Comparison of ENCODE assay signal across 12 cellular contexts in genomic region chr3:57826286-57826951, GRCh38.
DNase-seq lines count a peak whose midpoint lies in the region; ATAC-seq and TF ChIP-seq lines count a peak whose summit lies in the region.
"Had no signal": no experiment of that assay in that cellular context is flagged by ENCODE, and none has a peak within 500 bp of the region (broad histone marks: within the 10 kb centered on the region; RNA-seq: fewer than 3 reads in every experiment).

No MANE protein-coding gene starts in this region.

- H3K36me3 Mint-ChIP-seq in type B pancreatic cell = peaks cover 7% of the 10 kb centered on the region

- peak overlapping the region; percentile 5 for H3K27ac Mint-ChIP-seq in type B pancreatic cell
- H3K27ac Mint-ChIP-seq: stimulated activated naive B cell treated with anti-CD40 and anti-IgM and Interleukin-4, amounts not matched to agents 10 μg/mL and 1 μg/mL and 100 μg/mL, for 72 hours had no signal

- 80 to 91% (median 86%) methylated on average over 1 of the region's 1 CpG for WGBS in spleen, 5 donors

- H3K36me3 ChIP-seq in cardiac muscle cell = no peaks in the 10 kb centered on the region
- H3K36me3 ChIP-seq in PC-3 (ENCODE audit: low read depth, low read length) = peaks cover 5% of the 10 kb centered on the region; the same call in 1 of the 2 replicates
- peaks cover 0 to 15% (median under 1%) of the 10 kb centered on the region in 6 donors for H3K36me3 ChIP-seq in spleen

- H3K9me2 ChIP-seq in PC-3 (replicated peaks; ENCODE audit: low read length) = no peaks in the 10 kb centered on the region

- H3K9ac ChIP-seq in PC-3 (ENCODE audit: low read length) = no peak overlapping the region

- peak; percentile 31 for TF ChIP-seq CTCF in cardiac muscle cell (IDR thresholded peaks at IDR 0.05; ENCODE audit: low read depth, low read length)
- peak; percentile 71 for TF ChIP-seq CTCF in PC-3 (conservative IDR thresholded peaks at IDR 0.05; ENCODE audit: low read depth, low read length)
- TF ChIP-seq CTCF in foreskin fibroblast (IDR thresholded peaks at IDR 0.05; ENCODE audit: low read depth, low read length) = peak; percentile 5
- TF ChIP-seq CTCF in type B pancreatic cell (conservative IDR thresholded peaks at IDR 0.05) = no peak
- TF ChIP-seq CTCF in spleen (IDR thresholded peaks at IDR 0.05 in 8 of 11, conservative IDR thresholded peaks at IDR 0.05 in 3 of 11) = peak in 2 of 11 experiments; percentile 15 to 17
- no peak for TF ChIP-seq CTCF in omental fat pad (IDR thresholded peaks at IDR 0.05)

- peaks cover 30% of the 10 kb centered on the region for H3K4me1 ChIP-seq in cardiac muscle cell (ENCODE audit: low read depth)
- peaks cover 11% of the 10 kb centered on the region; the same call in 1 of the 2 replicates for H3K4me1 ChIP-seq in PC-3 (ENCODE audit: insufficient read depth, low read length)
- H3K4me1 ChIP-seq in spleen = peaks cover 0 to 37% (median 25%) of the 10 kb centered on the region in 6 donors

- intact Hi-C loops in left cardiac atrium (cut with DNase I) = no loop called here
- intact Hi-C loops in PC-3 (cut with micrococcal nuclease) = loop anchor here (1.0 to 5.0 kb wide), 4 partner anchors 68 to 244 kb away; partner anchors contain the start of gene DENND6A
- intact Hi-C loops in spleen (cut with DNase I; ENCODE audit: low total_unique reads) = loop anchor here (10.0 kb wide), 1 partner anchor 422 kb away; no protein-coding TSS in a partner anchor

- H3K27me3 ChIP-seq in cardiac muscle cell (no peaks in the 10 kb centered on the region), PC-3 (ENCODE audit: low read length) (no peaks in the 10 kb centered on the region), spleen (replicated peaks in 1 of 7) (no peaks in the 10 kb centered on the region)

- peaks cover 47% of the 10 kb centered on the region for H3K4me1 Mint-ChIP-seq in type B pancreatic cell (ENCODE audit: unreplicated experiment)

- H3K4me2 ChIP-seq in PC-3 (ENCODE audit: low read length) = no peak overlapping the region

- no peak overlapping the region for H2AFZ ChIP-seq in PC-3 (ENCODE audit: low read length)

- POLR2A ChIA-PET in PC-3 (lab: Charles Lee; ENCODE audit: unreplicated experiment) = interaction anchor here (0.6 kb wide), 1 partner anchor 23 kb away, joined by 3 read pairs; no protein-coding TSS in a partner anchor

- no peaks in the 10 kb centered on the region for H3K9me3 Mint-ChIP-seq in type B pancreatic cell
- H3K9me3 Mint-ChIP-seq: stimulated activated naive B cell treated with anti-CD40 and anti-IgM and Interleukin-4, amounts not matched to agents 10 μg/mL and 1 μg/mL and 100 μg/mL, for 72 hours had no signal

- H3K9me3 ChIP-seq in cardiac muscle cell (ENCODE audit: low read depth) (no peaks in the 10 kb centered on the region), PC-3 (ENCODE audit: low read length) (no peaks in the 10 kb centered on the region), spleen (no peaks in the 10 kb centered on the region)

- H3K4me3 ChIP-seq in cardiac muscle cell (no peak overlapping the region), PC-3 (ENCODE audit: low read length) (no peak overlapping the region), foreskin fibroblast (ENCODE audit: low read depth in 1 of 2, low read length in 2 of 2) (no peak overlapping the region), spleen (no peak overlapping the region)

- peaks cover 16% of the 10 kb centered on the region for H4K20me1 ChIP-seq in PC-3 (ENCODE audit: low read length)

- peak in 1 of 2 donors; percentile 20 for DNase-seq in cardiac muscle cell (ENCODE audit: low read depth in 1 of 2, low spot score in 1 of 2)
- no peak for DNase-seq in left cardiac atrium
- peak; percentile 26 for DNase-seq in PC-3
- DNase-seq in foreskin fibroblast = peak in 1 of 2 donors; percentile 30
- DNase-seq in type B pancreatic cell (ENCODE audit: extremely low spot score, unreplicated experiment) = no peak
- no peak for DNase-seq in spleen
- no peak for DNase-seq in omental fat pad (ENCODE audit: low spot score)
- DNase-seq: C1 segment of cervical spinal cord; NCI-H510A treated with DMSO at 0.1 percent for 48 hours; stimulated activated naive B cell treated with anti-CD40 and anti-IgM and Interleukin-4, amounts not matched to agents 10 μg/mL and 1 μg/mL and 100 μg/mL, for 72 hours; SW 1271 had no signal

- peak overlapping the region; percentile 29 for H3K27ac ChIP-seq in cardiac muscle cell
- no peak overlapping the region for H3K27ac ChIP-seq in PC-3 (ENCODE audit: low read length)
- H3K27ac ChIP-seq in spleen = peak overlapping the region in 1 of 8 donors; percentile 4

- no peak for TF ChIP-seq POLR2A in spleen (IDR thresholded peaks at IDR 0.05)

- no peaks in the 10 kb centered on the region for H3F3A ChIP-seq in PC-3 (ENCODE audit: low read length, unreplicated experiment)

- H3K79me2 ChIP-seq in PC-3 (ENCODE audit: low read length) = peaks cover 81% of the 10 kb centered on the region

- BruUV-seq in PC-3 (replicated peaks; lab: Mats Ljungman, UMichigan) = no TSS peak

- CTCF ChIA-PET in PC-3 (lab: Charles Lee) = interaction anchor here (0.6 to 1.0 kb wide), 6 partner anchors 10 to 429 kb away, joined by 3 to 5 read pairs (median 4); partner anchors contain the start of gene SLMAP

- H3K27me3 Mint-ChIP-seq in type B pancreatic cell = no peaks in the 10 kb centered on the region
- H3K27me3 Mint-ChIP-seq: stimulated activated naive B cell treated with anti-CD40 and anti-IgM and Interleukin-4, amounts not matched to agents 10 μg/mL and 1 μg/mL and 100 μg/mL, for 72 hours had no signal

- H3K4me3 Mint-ChIP-seq in type B pancreatic cell = no peak overlapping the region
- H3K4me3 Mint-ChIP-seq: stimulated activated naive B cell treated with anti-CD40 and anti-IgM and Interleukin-4, amounts not matched to agents 10 μg/mL and 1 μg/mL and 100 μg/mL, for 72 hours had no signal

- ATAC-seq in left cardiac atrium (no peak), PC-3 (peak; percentile 33), GM21381 (IDR thresholded peaks at IDR 0.05; ENCODE audit: unreplicated experiment) (no peak), omental fat pad (ENCODE audit: low FRiP score) (no peak)
- ATAC-seq: stimulated activated naive B cell treated with anti-CD40 and anti-IgM and Interleukin-4, amounts not matched to agents 10 μg/mL and 1 μg/mL and 100 μg/mL, for 72 hours had no signal

Comparison
In these comparisons a context has a peak if more than half of its experiments do, and no peak if none do; other contexts are left out.
1. CTCF ChIP-seq: peak in cardiac muscle cell (single experiment), PC-3 (single experiment) and foreskin fibroblast (single experiment); none in type B pancreatic cell (single experiment) and omental fat pad (0 of 3).
2. intact Hi-C loops: an anchor here in PC-3 (1.0 to 5.0 kb wide) and spleen (10.0 kb wide); none called in left cardiac atrium.